ENCODE assay signal across 1 cellular context in genomic region chr21:18164933-18165332, GRCh38.
TF ChIP-seq lines count a peak whose summit lies in the region.

No MANE protein-coding gene starts in this region.

TF ChIP-seq in GM23338, 12 proteins besides CTCF, POLR2A, EP300 and RAD21:
- TF ChIP-seq ZNF462 (CRISPR knock-in tag; IDR thresholded peaks at IDR 0.05) = no peak
- TF ChIP-seq ZNF114 (CRISPR knock-in tag; IDR thresholded peaks at IDR 0.05) = no peak
- no peak for TF ChIP-seq ZNF331 (CRISPR knock-in tag; IDR thresholded peaks at IDR 0.05; ENCODE audit: low read depth)
- TF ChIP-seq EZH2phosphoT487 (IDR thresholded peaks at IDR 0.05; ENCODE audit: unreplicated experiment) = no peak
- TF ChIP-seq CREB1 (CRISPR knock-in tag; IDR thresholded peaks at IDR 0.05; ENCODE audit: low read depth) = no peak
- TF ChIP-seq EZH2 (IDR thresholded peaks at IDR 0.05; ENCODE audit: low read depth, unreplicated experiment) = no peak
- TF ChIP-seq POLR2AphosphoS5 (IDR thresholded peaks at IDR 0.05; ENCODE audit: low read depth) = no peak
